Comparison of ENCODE assay signal across 9 cellular contexts in the genomic region with DNA sequence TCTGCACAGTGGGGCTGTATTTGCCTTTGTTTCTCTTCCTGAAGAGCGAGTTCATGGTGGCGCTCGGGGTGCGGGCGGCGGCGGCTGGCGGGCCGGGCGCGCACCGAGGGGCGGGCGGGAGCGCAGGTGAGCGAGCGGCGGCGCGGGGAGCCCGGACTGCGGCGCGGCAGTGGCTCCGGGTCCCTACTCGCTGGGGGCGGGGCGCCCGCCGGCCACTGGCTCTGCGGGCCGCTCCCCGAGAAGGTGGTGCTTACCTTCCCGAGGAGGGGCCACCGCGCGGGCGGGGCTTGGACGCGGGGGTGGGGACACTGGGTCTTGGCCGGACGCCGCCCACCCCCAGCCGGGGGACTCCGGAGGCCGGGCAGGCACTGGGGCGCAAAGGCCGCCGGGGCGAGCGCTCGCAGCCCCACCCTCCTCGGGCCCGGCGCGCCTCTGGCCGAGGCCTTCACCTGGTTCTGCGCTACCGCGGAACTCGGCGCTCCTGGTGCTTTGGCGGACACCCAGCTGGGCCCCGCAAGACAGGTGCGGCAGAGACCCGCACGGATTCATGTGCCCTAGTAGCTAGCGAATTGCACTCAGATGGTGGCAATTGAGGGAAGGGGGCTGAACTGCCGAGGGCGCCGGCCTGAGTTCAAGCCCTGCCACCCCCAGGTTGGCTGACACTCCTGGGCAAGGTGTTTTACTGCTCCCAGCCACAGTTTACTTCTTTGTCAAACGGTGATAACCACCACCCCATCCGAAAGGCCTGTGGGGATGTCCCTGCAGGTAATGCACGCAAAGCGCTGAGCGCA. TPM values are rescaled to one million over a fixed set of nuclear protein-coding genes. Genes with fewer than 3 reads are reported as not detected.
DNase-seq lines count a peak whose midpoint lies in the region; ATAC-seq, FAIRE-seq and TF ChIP-seq lines count a peak whose summit lies in the region.
"Had no signal": no experiment of that assay in that cellular context is flagged by ENCODE, and none has a peak within 500 bp of the region (broad histone marks: within the 10 kb centered on the region; RNA-seq: fewer than 3 reads in every experiment).

A gene with protein sequence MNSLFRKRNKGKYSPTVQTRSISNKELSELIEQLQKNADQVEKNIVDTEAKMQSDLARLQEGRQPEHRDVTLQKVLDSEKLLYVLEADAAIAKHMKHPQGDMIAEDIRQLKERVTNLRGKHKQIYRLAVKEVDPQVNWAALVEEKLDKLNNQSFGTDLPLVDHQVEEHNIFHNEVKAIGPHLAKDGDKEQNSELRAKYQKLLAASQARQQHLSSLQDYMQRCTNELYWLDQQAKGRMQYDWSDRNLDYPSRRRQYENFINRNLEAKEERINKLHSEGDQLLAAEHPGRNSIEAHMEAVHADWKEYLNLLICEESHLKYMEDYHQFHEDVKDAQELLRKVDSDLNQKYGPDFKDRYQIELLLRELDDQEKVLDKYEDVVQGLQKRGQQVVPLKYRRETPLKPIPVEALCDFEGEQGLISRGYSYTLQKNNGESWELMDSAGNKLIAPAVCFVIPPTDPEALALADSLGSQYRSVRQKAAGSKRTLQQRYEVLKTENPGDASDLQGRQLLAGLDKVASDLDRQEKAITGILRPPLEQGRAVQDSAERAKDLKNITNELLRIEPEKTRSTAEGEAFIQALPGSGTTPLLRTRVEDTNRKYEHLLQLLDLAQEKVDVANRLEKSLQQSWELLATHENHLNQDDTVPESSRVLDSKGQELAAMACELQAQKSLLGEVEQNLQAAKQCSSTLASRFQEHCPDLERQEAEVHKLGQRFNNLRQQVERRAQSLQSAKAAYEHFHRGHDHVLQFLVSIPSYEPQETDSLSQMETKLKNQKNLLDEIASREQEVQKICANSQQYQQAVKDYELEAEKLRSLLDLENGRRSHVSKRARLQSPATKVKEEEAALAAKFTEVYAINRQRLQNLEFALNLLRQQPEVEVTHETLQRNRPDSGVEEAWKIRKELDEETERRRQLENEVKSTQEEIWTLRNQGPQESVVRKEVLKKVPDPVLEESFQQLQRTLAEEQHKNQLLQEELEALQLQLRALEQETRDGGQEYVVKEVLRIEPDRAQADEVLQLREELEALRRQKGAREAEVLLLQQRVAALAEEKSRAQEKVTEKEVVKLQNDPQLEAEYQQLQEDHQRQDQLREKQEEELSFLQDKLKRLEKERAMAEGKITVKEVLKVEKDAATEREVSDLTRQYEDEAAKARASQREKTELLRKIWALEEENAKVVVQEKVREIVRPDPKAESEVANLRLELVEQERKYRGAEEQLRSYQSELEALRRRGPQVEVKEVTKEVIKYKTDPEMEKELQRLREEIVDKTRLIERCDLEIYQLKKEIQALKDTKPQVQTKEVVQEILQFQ (N-terminal part only) (minus strand): TSS at position 158 of the 791 bp plus-strand sequence. CDS start 103 bp downstream, at position 55.

- peaks cover 2% of the 10 kb centered on the region for H3F3A ChIP-seq in SK-N-SH (replicated peaks; ENCODE audit: insufficient read depth)

- TF ChIP-seq EP300 in A549 (IDR thresholded peaks at IDR 0.05) (no peak), SK-N-SH (IDR thresholded peaks at IDR 0.05; ENCODE audit: borderline replicate concordance in 1 of 2, low read depth in 1 of 2, low read length in 1 of 2) (no peak)

- WGBS in A549 (ENCODE audit: missing lambda C conversion rate), result 76% methylated on average over 9 of the region's 76 CpGs
- 21% methylated on average over 9 of the region's 76 CpGs for WGBS in SK-N-SH (ENCODE audit: low lambda C conversion rate)
- 13 to 23% methylated on average over 4 to 9 of the region's 76 CpGs for WGBS in esophagus squamous epithelium, 2 donors

- H3K9me3 Mint-ChIP-seq in nephron, result no peaks in the 10 kb centered on the region

- H3K79me2 ChIP-seq in SK-N-SH (ENCODE audit: insufficient read depth), result no peaks in the 10 kb centered on the region

- TF ChIP-seq CTCF in A549 (IDR thresholded peaks at IDR 0.05) (no peak), GM20000 (IDR thresholded peaks at IDR 0.05; ENCODE audit: extremely low read depth, missing control alignments) (no peak), SK-N-SH (IDR thresholded peaks at IDR 0.05) (no peak), esophagus squamous epithelium (IDR thresholded peaks at IDR 0.05) (no peak), nephron (IDR thresholded peaks at IDR 0.05; ENCODE audit: unreplicated experiment in 3 of 3) (no peak)

- H3K27me3 Mint-ChIP-seq in nephron (ENCODE audit: low read depth), result peaks cover 75% of the 10 kb centered on the region

- H3K27me3 ChIP-seq in SK-N-SH (ENCODE audit: insufficient read depth), result no peaks in the 10 kb centered on the region
- H3K27me3 ChIP-seq in esophagus squamous epithelium, result peaks cover 0 to 35% (median 0%) of the 10 kb centered on the region in 4 donors

- intact Hi-C loops in esophagus squamous epithelium (cut with DNase I), result no loop called here

- H4K20me1 ChIP-seq in SK-N-SH (ENCODE audit: insufficient read depth), result no peaks in the 10 kb centered on the region

- POLR2A ChIA-PET in A549 (lab: Yijun Ruan, JAX) (no interaction called here), SK-N-SH (lab: Yijun Ruan, JAX) (no interaction called here)

- no peaks in the 10 kb centered on the region for H3K36me3 ChIP-seq in SK-N-SH (replicated peaks in 1 of 2; ENCODE audit: control insufficient read depth in 1 of 2, insufficient read depth in 2 of 2, low read length in 1 of 2)
- peaks cover 0 to 22% (median 0%) of the 10 kb centered on the region in 3 donors for H3K36me3 ChIP-seq in esophagus squamous epithelium

- peaks cover 10% of the 10 kb centered on the region for H3K4me1 Mint-ChIP-seq in nephron

- no peak within 1 kb of the TSS for H3K9ac ChIP-seq in SK-N-SH

- CTCF ChIA-PET in A549 (lab: Yijun Ruan, JAX) (interaction anchor here (0.7 to 4.4 kb wide), 13 partner anchors 7 to 111 kb away, joined by 3 to 26 read pairs (median 4); no protein-coding TSS in a partner anchor), SK-N-SH (lab: Yijun Ruan, JAX) (interaction anchor here (0.7 to 5.0 kb wide), 7 partner anchors 10 to 244 kb away, joined by 3 to 23 read pairs (median 3); a partner anchor contains a TSS)

- ATAC-seq in A549 (peak; percentile 67 to 71), HG02981 (IDR thresholded peaks at IDR 0.05; ENCODE audit: unreplicated experiment) (no peak), GM18519 (IDR thresholded peaks at IDR 0.05; ENCODE audit: low FRiP score, unreplicated experiment) (no peak)

- TF ChIP-seq POLR2A in A549 (IDR thresholded peaks at IDR 0.05; ENCODE audit: low read length) (peak; percentile 6; the same call in 1 of the 2 replicates), esophagus squamous epithelium (IDR thresholded peaks at IDR 0.05) (peak in 2 of 4 donors; percentile 40 to 49)

- H3K27ac Mint-ChIP-seq in nephron, result peak within 1 kb of the TSS in 2 of 3 experiments; percentile 47 to 64

- H3K4me1 ChIP-seq in A549 (peaks cover 23% of the 10 kb centered on the region), SK-N-SH (ENCODE audit: control insufficient read depth in 1 of 2, insufficient read depth in 2 of 2, low read depth in 1 of 2, low read length in 1 of 2) (peaks cover 0 to 5% of the 10 kb centered on the region in 2 experiments; a peak in 1 of 4 replicates), esophagus squamous epithelium (peaks cover 21 to 94% (median 27%) of the 10 kb centered on the region in 3 donors)

- no peaks in the 10 kb centered on the region for H3K9me2 ChIP-seq in SK-N-SH

- H3K36me3 Mint-ChIP-seq in nephron (ENCODE audit: low read depth), result no peaks in the 10 kb centered on the region

- no peak for TF ChIP-seq RAD21 in A549 (conservative IDR thresholded peaks at IDR 0.05 in 1 of 2, IDR thresholded peaks at IDR 0.05 in 1 of 2)
- TF ChIP-seq RAD21 in SK-N-SH (IDR thresholded peaks at IDR 0.05; ENCODE audit: low read length), result no peak

- FAIRE-seq in A549 (lab: Jason Lieb, UNC), result no peak
- FAIRE-seq: GM18507 had no signal

- peak within 1 kb of the TSS; percentile 89 for H2AFZ ChIP-seq in SK-N-SH (ENCODE audit: low read depth)

- H3K4me3 ChIP-seq in A549, result peak within 1 kb of the TSS; percentile 78
- H3K4me3 ChIP-seq in SK-N-SH (ENCODE audit: low read depth in 2 of 2, low read length in 1 of 2), result peak within 1 kb of the TSS; percentile 67 to 69
- H3K4me3 ChIP-seq in esophagus squamous epithelium, result peak within 1 kb of the TSS; percentile 82 to 94 (median 86)

- DNase-seq in A549 (ENCODE audit: low read depth in 1 of 2, low spot score in 1 of 2) (peak in 1 of 2 experiments; percentile 73), GM20000 (ENCODE audit: low spot score) (peak; percentile 86), SK-N-SH (peak; percentile 72), esophagus squamous epithelium (lab: John Stamatoyannopoulos, UW) (no peak)
- DNase-seq in stimulated activated CD4-positive, alpha-beta T cell treated with anti-CD3 and anti-CD28 coated beads, Interleukin-12 subunit alpha, Interleukin-12 subunit beta, amount 100 ng/mL, for 4 hours, result no peak

- peak within 1 kb of the TSS; percentile 74 to 83 (median 81) for H3K4me3 Mint-ChIP-seq in nephron

- H3K9me3 ChIP-seq in A549 (no peaks in the 10 kb centered on the region), SK-N-SH (no peaks in the 10 kb centered on the region), esophagus squamous epithelium (no peaks in the 10 kb centered on the region)

- H3K27ac ChIP-seq in A549, result peak within 1 kb of the TSS; percentile 69 to 89
- no peak within 1 kb of the TSS for H3K27ac ChIP-seq in SK-N-SH (ENCODE audit: low read depth in 2 of 2, low read length in 1 of 2)
- H3K27ac ChIP-seq in esophagus squamous epithelium, result peak within 1 kb of the TSS; percentile 88 to 99 (median 97)

- H3K4me2 ChIP-seq in A549 (peak within 1 kb of the TSS; percentile 98), SK-N-SH (peak within 1 kb of the TSS; percentile 91)

TF ChIP-seq in SK-N-SH, 30 proteins besides CTCF, POLR2A, EP300 and RAD21 (continues in another document):
- no peak for TF ChIP-seq RFX5 (IDR thresholded peaks at IDR 0.05; ENCODE audit: low read length)
- TF ChIP-seq, protein P1, sequence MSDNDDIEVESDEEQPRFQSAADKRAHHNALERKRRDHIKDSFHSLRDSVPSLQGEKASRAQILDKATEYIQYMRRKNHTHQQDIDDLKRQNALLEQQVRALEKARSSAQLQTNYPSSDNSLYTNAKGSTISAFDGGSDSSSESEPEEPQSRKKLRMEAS (IDR thresholded peaks at IDR 0.05; ENCODE audit: low read depth), result no peak
- TF ChIP-seq EZH2phosphoT487 (IDR thresholded peaks at IDR 0.05; ENCODE audit: borderline replicate concordance, low read depth), result no peak

RNA-seq across cellular contexts. Expression of the gene that starts here (rescaled TPM):
- 2.6 and 2.7 TPM in 2 replicates for polyA plus RNA-seq in A549 (2011; rRNA removed)
- polyA plus RNA-seq in A549 (2012; cell fraction: cytosol; rRNA removed), result 1.2 and 1.5 TPM in 2 replicates
- 5.2 and 6.0 TPM in 2 replicates for polyA plus RNA-seq in A549 (2012; cell fraction: nucleus; rRNA removed)
- polyA plus RNA-seq in A549 (2017; fragmentation: RNase III; extraction: RNeasy Plus Mini Kit Qiagen cat#74134 plus additional on column Dnase treatment), result 1.8 to 2.9 TPM (median 2.0 TPM) in 3 replicates
- 3.4 and 4.0 TPM in 2 replicates for polyA minus RNA-seq in A549 (2011; rRNA and poly(A)+ RNA removed)
- polyA plus RNA-seq in SK-N-SH (2012; rRNA removed), result 16.8 and 24.6 TPM in 2 replicates
- 9.9 and 11.5 TPM in 2 replicates for polyA plus RNA-seq in SK-N-SH (2012; cell fraction: cytosol; rRNA removed)
- 42.1 and 47.8 TPM in 2 replicates for polyA plus RNA-seq in SK-N-SH (2012; cell fraction: nucleus; rRNA removed)
- total RNA-seq in esophagus squamous epithelium, result 1,000 to 10,000 TPM in 2 of 4 donors, 100 to 1,000 TPM in 2; 504 to 1,677 (median 860) TPM

Comparison
In these comparisons a context has a peak if more than half of its experiments do, and no peak if none do; other contexts are left out.
1. ATAC-seq: peak in A549 (2 of 2); none in HG02981 (single experiment) and GM18519 (single experiment).
2. DNase-seq: peak in GM20000 (single experiment) and SK-N-SH (single experiment); none in esophagus squamous epithelium (single experiment) and stimulated activated CD4-positive, alpha-beta T cell treated with anti-CD3 and anti-CD28 coated beads, Interleukin-12 subunit alpha, Interleukin-12 subunit beta, amount 100 ng/mL, for 4 hours (single experiment).
3. H3K27ac ChIP-seq: peak in A549 (2 of 2) and esophagus squamous epithelium (4 of 4); none in SK-N-SH (0 of 2).
4. Peak in every context shown above with its lines, with median percentiles within 50 percentile points of each other: H3K4me3 ChIP-seq.